In the genomic region with DNA sequence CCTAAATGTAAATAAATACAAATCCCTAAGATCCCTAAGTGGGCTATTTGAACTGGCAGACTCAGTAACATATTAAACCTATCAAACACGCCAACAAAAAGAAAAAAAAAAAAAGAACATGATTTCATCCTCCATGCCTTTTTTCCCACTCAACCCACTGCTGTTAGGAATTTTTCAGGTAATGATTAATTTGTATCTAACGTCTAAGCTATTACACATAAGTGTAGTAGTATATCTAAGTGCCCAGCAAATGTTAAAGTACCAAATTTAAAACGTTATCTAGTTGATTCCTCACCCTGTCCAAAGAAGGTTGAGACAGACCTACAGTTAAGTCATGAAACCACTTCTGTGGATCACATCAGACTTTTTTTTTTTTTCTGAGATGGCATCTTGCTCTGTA, we compare ENCODE assay signal across 9 cellular contexts. TPM values are rescaled to one million over a fixed set of nuclear protein-coding genes. Genes with fewer than 3 reads are reported as not detected.
DNase-seq lines count a peak whose midpoint lies in the region; TF ChIP-seq lines count a peak whose summit lies in the region.
"Had no signal": no experiment of that assay in that cellular context is flagged by ENCODE, and none has a peak within 500 bp of the region (broad histone marks: within the 10 kb centered on the region; RNA-seq: fewer than 3 reads in every experiment).

No MANE protein-coding gene starts in this region.

- intact Hi-C loops in spleen (cut with DNase I; ENCODE audit: low total_unique reads) = no loop called here

- H3K4me1 ChIP-seq in spleen (peaks cover 20 to 93% (median 34%) of the 10 kb centered on the region in 6 donors), neuronal stem cell (ENCODE audit: control insufficient read depth in 2 of 2, insufficient read depth in 1 of 2, low read depth in 1 of 2, low read length in 2 of 2) (peaks cover 0 to 5% of the 10 kb centered on the region in 2 donors)

- H2BK120ac ChIP-seq in neuronal stem cell (ENCODE audit: low read depth, low read length) = no peak overlapping the region

- H4K8ac ChIP-seq in neuronal stem cell (ENCODE audit: low read depth, low read length) = no peak overlapping the region

- H4K91ac ChIP-seq in neuronal stem cell (ENCODE audit: low read depth, low read length, poor library complexity) = no peak overlapping the region

- H3K79me1 ChIP-seq in neuronal stem cell (ENCODE audit: low read depth, low read length) = no peaks in the 10 kb centered on the region

- no peak overlapping the region for H3K4ac ChIP-seq in neuronal stem cell (ENCODE audit: low read length)

- H3K27ac ChIP-seq in HL-60 (replicated peaks) (peak overlapping the region; percentile 54), adipose tissue (ENCODE audit: low read depth, low read length) (peak overlapping the region; percentile 38), spleen (peak overlapping the region; percentile 62 to 87 (median 79)), neuronal stem cell (replicated peaks; ENCODE audit: low read length) (no peak overlapping the region)

- no peak overlapping the region for H3K23ac ChIP-seq in neuronal stem cell (ENCODE audit: low read depth, low read length, poor library complexity)

- H3K4me3 ChIP-seq in HL-60 (replicated peaks; ENCODE audit: insufficient read depth, low read length) (no peak overlapping the region), spleen (no peak overlapping the region), neuronal stem cell (ENCODE audit: low read length in 2 of 2) (no peak overlapping the region)

- H3K9ac ChIP-seq in neuronal stem cell (ENCODE audit: low read depth, low read length, poor library complexity) = no peak overlapping the region

- TF ChIP-seq POLR2A in spleen (IDR thresholded peaks at IDR 0.05) = no peak

- TF ChIP-seq CTCF in HL-60 (IDR thresholded peaks at IDR 0.05; ENCODE audit: insufficient read depth, low read length) = no peak
- TF ChIP-seq CTCF in spleen (IDR thresholded peaks at IDR 0.05 in 8 of 11, conservative IDR thresholded peaks at IDR 0.05 in 3 of 11) = no peak

- H3K4me2 ChIP-seq in neuronal stem cell (ENCODE audit: insufficient read depth, low read length, poor library complexity, severe bottlenecking) = no peak overlapping the region

- 40 to 73% (median 64%) methylated on average over 3 of the region's 3 CpGs for WGBS in adipose tissue, 3 donors
- 64 to 71% (median 67%) methylated on average over 3 of the region's 3 CpGs for WGBS in spleen, 5 donors
- no CpG with 5 or more reads among the region's 3 CpGs for WGBS in neuronal stem cell (ENCODE audit: extremely low coverage in 2 of 2, insufficient read length in 2 of 2, insufficient replicate concordance in 1 of 2), 2 donors

- no peaks in the 10 kb centered on the region for H3K9me3 ChIP-seq in spleen
- no peaks in the 10 kb centered on the region for H3K9me3 ChIP-seq in neuronal stem cell (replicated peaks in 1 of 2; ENCODE audit: control insufficient read depth in 2 of 2, insufficient read depth in 1 of 2, low read depth in 1 of 2, low read length in 2 of 2)

- H3K27me3 ChIP-seq in HL-60 (ENCODE audit: insufficient read depth, poor library complexity, severe bottlenecking) (no peaks in the 10 kb centered on the region), spleen (replicated peaks in 1 of 7) (no peaks in the 10 kb centered on the region), neuronal stem cell (ENCODE audit: control insufficient read depth in 3 of 3, insufficient read depth in 3 of 3, low read depth in 1 of 3, low read length in 3 of 3) (no peaks in the 10 kb centered on the region)

- no peak overlapping the region for H2BK12ac ChIP-seq in neuronal stem cell (ENCODE audit: low read length)

- in situ Hi-C loops in KBM-7 (cut with MboI; ENCODE audit: low pct_unique_long_range_greater_than_20kb, low sequenced_read_pairs) = no loop called here

- no peak for DNase-seq in HL-60 (ENCODE audit: low read depth in 1 of 2, low spot score in 1 of 2)
- peak; percentile 9 for DNase-seq in iris pigment epithelial cell (ENCODE audit: low read depth)
- DNase-seq in spleen = no peak
- no peak for DNase-seq in putamen (ENCODE audit: low spot score)
- DNase-seq in KBM-7 = no peak
- no peak for DNase-seq in NCI-H146 treated with DMSO at 0.1 percent for 48 hours (lab: John Stamatoyannopoulos, UW; ENCODE audit: unreplicated experiment)
- no peak for DNase-seq in neuronal stem cell (ENCODE audit: low spot score)
- DNase-seq: NCI-H526 treated with DMSO at 0.1 percent for 48 hours had no signal

- H2AFZ ChIP-seq in neuronal stem cell (ENCODE audit: low read length) = no peak overlapping the region

- no peak overlapping the region for H3K14ac ChIP-seq in neuronal stem cell (ENCODE audit: low read length)

- H2AK5ac ChIP-seq in neuronal stem cell (ENCODE audit: low read depth, low read length) = no peak overlapping the region

- no peak overlapping the region for H3K18ac ChIP-seq in neuronal stem cell (ENCODE audit: low read length)

- H3K36me3 ChIP-seq in spleen (peaks cover 0 to 87% (median 56%) of the 10 kb centered on the region in 6 donors), neuronal stem cell (replicated peaks in 1 of 2; ENCODE audit: control insufficient read depth in 2 of 2, insufficient read depth in 2 of 2, low read length in 2 of 2) (peaks cover 12 to 97% of the 10 kb centered on the region in 2 donors)

- H2BK5ac ChIP-seq in neuronal stem cell (ENCODE audit: low read length) = no peak overlapping the region

- H2BK15ac ChIP-seq in neuronal stem cell (ENCODE audit: low read length) = no peak overlapping the region

RNA-seq across cellular contexts. Expression of a gene that starts 16.4 kb away (rescaled TPM):
- 10 to 100 TPM in 1 of 3 donors, 1 to 10 TPM in 2; 4.0 to 10.2 (median 6.8) TPM for polyA plus RNA-seq in adipose tissue
- 10 to 100 TPM; 34.5 to 55.0 (median 51.6) TPM for total RNA-seq in spleen
- 1 to 10 TPM; 7.3 to 9.4 (median 8.3) TPM for polyA plus RNA-seq in spleen
- polyA plus RNA-seq in neuronal stem cell (2013, experiment 1 of 2) = 24.6 TPM
- 24.5 TPM for polyA plus RNA-seq in neuronal stem cell (2013, experiment 2 of 2)

RNA-seq across cellular contexts. Expression of a gene that starts 37.3 kb away (rescaled TPM):
- polyA plus RNA-seq in adipose tissue (100 to 1,000 TPM in 2 of 3 donors, 10 to 100 TPM in 1; 59.9 to 123 (median 119) TPM), spleen (100 to 1,000 TPM; 108 to 162 (median 119) TPM)
- 100 to 1,000 TPM in 5 of 7 donors, 10 to 100 TPM in 2; 91.7 to 156 (median 122) TPM for total RNA-seq in spleen
- 395 TPM for polyA plus RNA-seq in neuronal stem cell (2013, experiment 1 of 2)
- 386 TPM for polyA plus RNA-seq in neuronal stem cell (2013, experiment 2 of 2)
